In the genomic region with DNA sequence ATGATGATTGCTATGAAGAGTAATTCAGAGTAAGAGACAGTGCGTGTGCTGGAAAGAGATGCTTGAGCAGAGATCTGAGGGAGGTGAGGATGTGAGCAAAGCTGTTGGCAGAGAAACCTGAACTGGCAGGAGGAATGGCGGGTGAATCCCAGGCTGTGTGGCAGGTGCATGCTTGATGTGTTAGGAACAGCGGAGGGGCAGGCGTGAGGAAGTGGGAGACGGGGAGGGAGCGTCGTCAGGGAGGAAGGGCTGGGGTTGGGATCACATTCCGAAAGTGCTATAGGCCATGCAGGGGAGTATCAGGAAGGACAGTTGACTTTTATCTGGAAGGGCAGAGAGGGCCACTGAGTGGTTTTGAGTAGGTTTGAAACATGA, we compare ENCODE assay signal across 7 cellular contexts. TPM values are rescaled to one million over a fixed set of nuclear protein-coding genes. Genes with fewer than 3 reads are reported as not detected.
"Had no signal": no experiment of that assay in that cellular context is flagged by ENCODE, and none has a peak within 500 bp of the region (broad histone marks: within the 10 kb centered on the region; RNA-seq: fewer than 3 reads in every experiment).

No MANE protein-coding gene starts in this region.

- DNase-seq: GM23248, GOT3, H9, HCEC 1CT, IMR-90 had no signal

- H3K4me3 ChIP-seq: GM23248, K562 had no signal

- H3K27ac Mint-ChIP-seq: H9 had no signal

- H3K9ac ChIP-seq: GM23248 had no signal

- H3K9me3 Mint-ChIP-seq: H9 had no signal

- H2AFZ ChIP-seq: GM23248 had no signal

- ATAC-seq: K562 had no signal

- H3K4me3 Mint-ChIP-seq: H9 had no signal

- H3K27ac ChIP-seq: GM23248 had no signal

RNA-seq across cellular contexts. Expression of a gene that starts 8.6 kb away (rescaled TPM):
- total RNA-seq: HT-29, K562 had no signal
- polyA plus RNA-seq: K562 had no signal
